21 cellular contexts compared by ENCODE assay signal in genomic region chr7:16587129-16587528, GRCh38.
"Had no signal": no experiment of that assay in that cellular context is flagged by ENCODE, and none has a peak within 500 bp of the region (broad histone marks: within the 10 kb centered on the region; RNA-seq: fewer than 3 reads in every experiment).

No MANE protein-coding gene starts in this region.

- DNase-seq: esophagus squamous epithelium; foreskin fibroblast; glutamatergic neuron; left cardiac atrium; mesenchymal stem cell; midbrain; nucleus accumbens; ovary; small intestine; stimulated activated CD4-positive, alpha-beta T cell treated with anti-CD3 and anti-CD28 coated beads, Interleukin-12 subunit alpha, Interleukin-12 subunit beta, amount 100 ng/mL, for 4 hours; stimulated activated naive CD4-positive, alpha-beta T cell; substantia nigra; thyroid gland had no signal

- H3K4me3 Mint-ChIP-seq: dendritic cell treated with granulocyte-macrophage colony-stimulating factor and Interleukin-4, amounts not matched to agents 40 ng/mL and 50 ng/mL, for 4 days; natural killer cell treated with Interleukin-12 subunit alpha and Interleukin-12 subunit beta and Interleukin-15 and Interleukin-18, amount 100 ng/mL, for 72 hours; neural progenitor cell; type B pancreatic cell had no signal

- H3K27me3 ChIP-seq: esophagus squamous epithelium, gastroesophageal sphincter, neural progenitor cell, ovary, right atrium auricular region, stomach, thyroid gland had no signal

- H2AFZ ChIP-seq: neural progenitor cell had no signal

- H3K4me1 ChIP-seq: esophagus squamous epithelium, gastroesophageal sphincter, thyroid gland had no signal

- H3K27me3 Mint-ChIP-seq: dendritic cell treated with granulocyte-macrophage colony-stimulating factor and Interleukin-4, amounts not matched to agents 40 ng/mL and 50 ng/mL, for 4 days; type B pancreatic cell had no signal

- H3K9me3 Mint-ChIP-seq: natural killer cell treated with Interleukin-12 subunit alpha and Interleukin-12 subunit beta and Interleukin-15 and Interleukin-18, amount 100 ng/mL, for 72 hours; type B pancreatic cell had no signal

- H3K9me3 ChIP-seq: esophagus squamous epithelium, ovary, right atrium auricular region, stomach, thyroid gland had no signal

- H3K36me3 Mint-ChIP-seq: natural killer cell treated with Interleukin-12 subunit alpha and Interleukin-12 subunit beta and Interleukin-15 and Interleukin-18, amount 100 ng/mL, for 72 hours; type B pancreatic cell had no signal

- H3K27ac ChIP-seq: esophagus squamous epithelium, gastroesophageal sphincter, neural progenitor cell, ovary, right atrium auricular region, thyroid gland had no signal

- H3K36me3 ChIP-seq: esophagus squamous epithelium, gastroesophageal sphincter, neural progenitor cell, ovary, right atrium auricular region, stomach, thyroid gland had no signal

- H3K27ac Mint-ChIP-seq: dendritic cell treated with granulocyte-macrophage colony-stimulating factor and Interleukin-4, amounts not matched to agents 40 ng/mL and 50 ng/mL, for 4 days; natural killer cell treated with Interleukin-12 subunit alpha and Interleukin-12 subunit beta and Interleukin-15 and Interleukin-18, amount 100 ng/mL, for 72 hours; neural progenitor cell; type B pancreatic cell had no signal

- H3K4me3 ChIP-seq: esophagus squamous epithelium, gastroesophageal sphincter, lung, neural progenitor cell, ovary, thyroid gland had no signal
